In the genomic region with DNA sequence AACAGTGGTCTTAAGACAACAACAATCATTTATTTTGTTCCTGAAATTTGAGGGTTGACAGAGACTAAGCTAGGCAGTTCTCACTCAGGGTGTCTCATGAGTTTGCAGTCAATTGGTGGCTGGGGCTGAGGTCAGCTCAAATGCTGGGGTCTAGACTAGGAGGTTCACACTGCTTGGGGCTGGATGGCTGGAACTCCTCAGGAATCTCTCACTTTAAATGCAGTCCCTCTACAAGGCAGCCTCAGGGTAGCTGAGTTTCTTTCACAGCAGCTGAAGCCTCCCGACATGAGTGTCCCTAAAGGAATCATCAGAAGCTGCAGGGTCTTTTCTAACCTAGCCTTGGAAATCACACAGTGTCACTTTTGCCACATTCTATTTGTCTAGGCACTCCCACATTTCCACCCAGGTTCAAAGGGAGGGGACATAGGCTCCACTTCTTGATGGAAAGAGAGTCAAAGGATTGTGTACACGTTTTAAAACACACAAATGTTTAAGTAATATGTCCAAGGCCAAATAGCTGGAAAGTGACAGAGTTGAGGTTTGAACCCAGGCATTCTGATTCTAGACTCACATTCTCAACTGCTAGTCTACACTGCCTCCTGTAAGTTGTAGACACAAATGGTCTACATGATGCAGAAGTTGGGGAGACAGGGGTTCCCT, we compare ENCODE assay signal across 17 cellular contexts.
DNase-seq lines count a peak whose midpoint lies in the region; ATAC-seq, FAIRE-seq and TF ChIP-seq lines count a peak whose summit lies in the region.
"Had no signal": no experiment of that assay in that cellular context is flagged by ENCODE, and none has a peak within 500 bp of the region (broad histone marks: within the 10 kb centered on the region; RNA-seq: fewer than 3 reads in every experiment).

No MANE protein-coding gene starts in this region.

- intact Hi-C loops in Caco-2 (cut with micrococcal nuclease; ENCODE audit: unreplicated experiment), result no loop called here
- intact Hi-C loops in left colon (cut with DNase I, micrococcal nuclease), result no loop called here
- intact Hi-C loops in posterior vena cava (cut with DNase I), result no loop called here

- H3K9me3 ChIP-seq in Caco-2 (peaks cover 17% of the 10 kb centered on the region), astrocyte (ENCODE audit: insufficient read depth, low read depth, low read length) (peaks cover 9% of the 10 kb centered on the region), MG63 (peaks cover 23% of the 10 kb centered on the region)

- H3K27me3 Mint-ChIP-seq in Caco-2 (ENCODE audit: insufficient read depth, unreplicated experiment) (no peaks in the 10 kb centered on the region), astrocyte (ENCODE audit: low read depth, unreplicated experiment) (peaks cover 2% of the 10 kb centered on the region)
- H3K27me3 Mint-ChIP-seq: B cell had no signal

- TF ChIP-seq CTCF in Caco-2 (IDR thresholded peaks at IDR 0.05; ENCODE audit: insufficient read depth in 1 of 2, low read depth in 1 of 2, low read length in 1 of 2, severe bottlenecking in 1 of 2, unreplicated experiment in 1 of 2), result no peak
- no peak for TF ChIP-seq CTCF in astrocyte (IDR thresholded peaks at IDR 0.05; ENCODE audit: insufficient read depth, low read depth, low read length)

- no peak overlapping the region for H3K4me2 ChIP-seq in astrocyte (ENCODE audit: low read length)

- H3K9me3 Mint-ChIP-seq in Caco-2 (ENCODE audit: unreplicated experiment) (peaks cover 34% of the 10 kb centered on the region), astrocyte (ENCODE audit: unreplicated experiment) (peaks cover 28% of the 10 kb centered on the region)
- H3K9me3 Mint-ChIP-seq in stimulated activated effector memory CD8-positive, alpha-beta T cell treated with anti-CD3 and anti-CD28 coated beads, Interleukin-12 subunit alpha, Interleukin-12 subunit beta, amount 100 ng/mL, for 72 hours, result no peaks in the 10 kb centered on the region

- no peaks in the 10 kb centered on the region for H3K27me3 ChIP-seq in Caco-2 (replicated peaks; ENCODE audit: control insufficient read depth, insufficient read depth, low read length)
- no peaks in the 10 kb centered on the region for H3K27me3 ChIP-seq in astrocyte (ENCODE audit: insufficient read depth, low read length)
- no peaks in the 10 kb centered on the region for H3K27me3 ChIP-seq in MG63

- H3K36me3 Mint-ChIP-seq in Caco-2 (ENCODE audit: insufficient read depth, unreplicated experiment), result peaks cover 16% of the 10 kb centered on the region
- H3K36me3 Mint-ChIP-seq in astrocyte (ENCODE audit: low read depth, unreplicated experiment), result peaks cover 11% of the 10 kb centered on the region
- no peaks in the 10 kb centered on the region for H3K36me3 Mint-ChIP-seq in stimulated activated effector memory CD8-positive, alpha-beta T cell treated with anti-CD3 and anti-CD28 coated beads, Interleukin-12 subunit alpha, Interleukin-12 subunit beta, amount 100 ng/mL, for 72 hours

- CTCF ChIA-PET in Caco-2 (lab: Charles Lee), result interaction anchor here (0.5 kb wide), 1 partner anchor 14 kb away, joined by 3 read pairs; no protein-coding TSS in a partner anchor

- peaks cover 28% of the 10 kb centered on the region for H3K4me1 ChIP-seq in Caco-2
- peaks cover 7% of the 10 kb centered on the region for H3K4me1 ChIP-seq in astrocyte (ENCODE audit: insufficient read depth, low read length)

- DNase-seq in Caco-2 (no peak), astrocyte (ENCODE audit: low read depth) (no peak), left colon (no peak), posterior vena cava (ENCODE audit: low spot score) (peak; percentile 12), NCI-H2227 treated with DMSO at 0.1 percent for 48 hours (lab: John Stamatoyannopoulos, UW) (no peak), MG63 (no peak)
- DNase-seq in stimulated activated effector memory CD8-positive, alpha-beta T cell treated with anti-CD3 and anti-CD28 coated beads, Interleukin-12 subunit alpha, Interleukin-12 subunit beta, amount 100 ng/mL, for 72 hours (ENCODE audit: low spot score in 2 of 2), result no peak
- DNase-seq: C1 segment of cervical spinal cord; CD4-positive, alpha-beta memory T cell; COR-L47; DMS53 had no signal

- no peak overlapping the region for H3K9ac ChIP-seq in astrocyte (ENCODE audit: low read length)

- FAIRE-seq in astrocyte (lab: Jason Lieb, UNC), result peak; percentile 49
- FAIRE-seq: A204.1, GM12878, GM18507, H54 had no signal

- H3K27ac ChIP-seq in astrocyte (ENCODE audit: low read depth, low read length), result no peak overlapping the region

- H3K4me1 Mint-ChIP-seq in Caco-2 (ENCODE audit: low read depth, unreplicated experiment), result peaks cover 15% of the 10 kb centered on the region
- H3K4me1 Mint-ChIP-seq in astrocyte (ENCODE audit: low read depth, unreplicated experiment), result peaks cover 10% of the 10 kb centered on the region
- H3K4me1 Mint-ChIP-seq in stimulated activated effector memory CD8-positive, alpha-beta T cell treated with anti-CD3 and anti-CD28 coated beads, Interleukin-12 subunit alpha, Interleukin-12 subunit beta, amount 100 ng/mL, for 72 hours, result no peaks in the 10 kb centered on the region
- H3K4me1 Mint-ChIP-seq: CD4-positive, alpha-beta memory T cell had no signal

- H3K36me3 ChIP-seq in Caco-2 (ENCODE audit: control insufficient read depth, insufficient read depth, low read length), result no peaks in the 10 kb centered on the region
- no peaks in the 10 kb centered on the region for H3K36me3 ChIP-seq in astrocyte (ENCODE audit: insufficient read depth, low read length)
- no peaks in the 10 kb centered on the region; the same call in 1 of the 2 replicates for H3K36me3 ChIP-seq in MG63

- no peak overlapping the region for H2AFZ ChIP-seq in astrocyte (ENCODE audit: low read depth, low read length)

- H3K4me3 Mint-ChIP-seq in Caco-2 (ENCODE audit: unreplicated experiment) (no peak overlapping the region), astrocyte (ENCODE audit: unreplicated experiment) (no peak overlapping the region)
- H3K4me3 Mint-ChIP-seq in stimulated activated effector memory CD8-positive, alpha-beta T cell treated with anti-CD3 and anti-CD28 coated beads, Interleukin-12 subunit alpha, Interleukin-12 subunit beta, amount 100 ng/mL, for 72 hours, result no peak overlapping the region
- H3K4me3 Mint-ChIP-seq: B cell; CD4-positive, alpha-beta memory T cell had no signal

- POLR2A ChIA-PET in Caco-2 (lab: Charles Lee), result no interaction called here

- no peak overlapping the region for H3K4me3 ChIP-seq in Caco-2 (ENCODE audit: low read depth, low read length)
- no peak overlapping the region for H3K4me3 ChIP-seq in astrocyte (ENCODE audit: insufficient read depth, low read depth, low read length)
- no peak overlapping the region for H3K4me3 ChIP-seq in MG63
- H3K4me3 ChIP-seq: GM12878 had no signal

- no peaks in the 10 kb centered on the region for H4K20me1 ChIP-seq in astrocyte (ENCODE audit: insufficient read depth, low read length)

- no TSS peak for BruUV-seq in Caco-2 (replicated peaks; lab: Mats Ljungman, UMichigan)

- no peaks in the 10 kb centered on the region for H3K79me2 ChIP-seq in astrocyte (ENCODE audit: insufficient read depth, low read length)

- ATAC-seq in left colon, result peak; percentile 58
- ATAC-seq in stimulated activated effector memory CD8-positive, alpha-beta T cell treated with anti-CD3 and anti-CD28 coated beads, Interleukin-12 subunit alpha, Interleukin-12 subunit beta, amount 100 ng/mL, for 72 hours, result no peak
- ATAC-seq: GM12878, HCT116 had no signal

- H3K27ac Mint-ChIP-seq in Caco-2 (ENCODE audit: unreplicated experiment), result peak overlapping the region; percentile 33
- H3K27ac Mint-ChIP-seq in astrocyte (ENCODE audit: unreplicated experiment), result no peak overlapping the region
- H3K27ac Mint-ChIP-seq in stimulated activated effector memory CD8-positive, alpha-beta T cell treated with anti-CD3 and anti-CD28 coated beads, Interleukin-12 subunit alpha, Interleukin-12 subunit beta, amount 100 ng/mL, for 72 hours, result no peak overlapping the region
- H3K27ac Mint-ChIP-seq: B cell; CD4-positive, alpha-beta memory T cell had no signal
